ENCODE assay signal across 1 cellular context in the genomic region with DNA sequence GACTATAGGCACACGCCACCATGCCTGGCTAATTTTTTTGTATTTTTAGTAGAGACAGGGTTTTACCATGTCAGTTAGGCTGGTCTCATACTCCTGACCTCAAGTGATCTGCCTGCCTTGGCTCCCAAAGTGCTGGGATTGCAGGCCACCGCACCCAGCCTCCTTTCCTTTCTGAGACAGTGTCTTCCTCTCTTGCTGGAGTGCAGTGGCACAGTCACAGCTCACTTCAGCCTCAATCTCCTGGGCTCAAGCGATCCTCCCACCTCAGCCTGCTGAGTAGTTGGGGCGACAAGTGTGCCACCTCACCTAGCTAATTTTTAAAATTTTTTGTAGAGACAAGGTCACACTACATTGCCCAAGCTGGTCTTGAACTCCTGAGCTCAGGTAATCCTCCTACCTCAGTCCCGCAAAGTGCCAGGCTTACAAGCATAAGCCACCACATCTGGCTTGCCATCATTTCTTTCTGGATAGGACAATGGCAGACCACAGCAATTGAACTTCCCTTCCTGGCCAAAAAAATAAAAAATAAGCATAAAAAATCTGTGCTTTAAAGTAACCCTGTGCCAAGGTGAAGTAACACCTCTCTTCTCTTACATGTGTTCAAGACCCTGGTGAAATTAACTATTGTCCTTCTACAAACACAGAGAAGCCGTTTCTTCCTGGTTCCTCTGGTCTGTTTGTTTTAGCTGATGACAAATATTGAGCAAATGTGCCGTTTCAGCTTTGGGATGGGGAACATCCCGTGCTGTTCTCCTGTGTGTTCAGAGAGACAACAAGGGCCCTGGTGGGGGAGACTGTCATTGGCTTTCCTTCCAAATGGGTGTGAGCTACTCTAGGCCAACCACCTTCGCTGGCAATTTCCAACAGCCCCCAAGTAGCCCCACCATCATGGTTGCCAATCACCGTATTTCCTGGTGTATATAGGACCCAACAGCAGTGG.
A peak's percentile ranks its signal among the peaks of the same experiment; 100 is the strongest.
TF ChIP-seq lines count a peak whose summit lies in the region.

No MANE protein-coding gene starts in this region.

TF ChIP-seq in HepG2, 621 proteins besides CTCF, POLR2A, EP300 and RAD21 (continued from another document and continues in another):
- TF ChIP-seq, protein P1, sequence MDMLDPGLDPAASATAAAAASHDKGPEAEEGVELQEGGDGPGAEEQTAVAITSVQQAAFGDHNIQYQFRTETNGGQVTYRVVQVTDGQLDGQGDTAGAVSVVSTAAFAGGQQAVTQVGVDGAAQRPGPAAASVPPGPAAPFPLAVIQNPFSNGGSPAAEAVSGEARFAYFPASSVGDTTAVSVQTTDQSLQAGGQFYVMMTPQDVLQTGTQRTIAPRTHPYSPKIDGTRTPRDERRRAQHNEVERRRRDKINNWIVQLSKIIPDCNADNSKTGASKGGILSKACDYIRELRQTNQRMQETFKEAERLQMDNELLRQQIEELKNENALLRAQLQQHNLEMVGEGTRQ (IDR thresholded peaks at IDR 0.05; ENCODE audit: low read depth, low read length), result 0 out of 2 replicates have a peak, but pooled peaks have one; percentile 3
- TF ChIP-seq, protein P1 (CRISPR knock-in tag; IDR thresholded peaks at IDR 0.05; ENCODE audit: borderline replicate concordance), result no peak
- TF ChIP-seq GATAD2A (CRISPR knock-in tag; IDR thresholded peaks at IDR 0.05) (peak; percentile 95), ZBTB26 (CRISPR knock-in tag; IDR thresholded peaks at IDR 0.05; ENCODE audit: borderline replicate concordance) (peak; percentile 39; the same call in 1 of the 2 replicates), PATZ1 (CRISPR knock-in tag; IDR thresholded peaks at IDR 0.05) (peak; percentile 98), CHCHD3 (CRISPR knock-in tag; IDR thresholded peaks at IDR 0.05) (peak; percentile 68; the same call in 1 of the 2 replicates), ZNF83 (CRISPR knock-in tag; IDR thresholded peaks at IDR 0.05; ENCODE audit: borderline replicate concordance) (no peak), NKX3-1 (CRISPR knock-in tag; IDR thresholded peaks at IDR 0.05) (no peak), CENPX (CRISPR knock-in tag; IDR thresholded peaks at IDR 0.05) (no peak), TCF7 (IDR thresholded peaks at IDR 0.05; ENCODE audit: low read depth) (peak; percentile 58), HMGXB4 (CRISPR knock-in tag; IDR thresholded peaks at IDR 0.05; ENCODE audit: borderline replicate concordance in 1 of 2, low read depth in 1 of 2) (peak in 1 of 2 experiments; percentile 54; a peak in 2 of 4 replicates), IKZF4 (CRISPR knock-in tag; IDR thresholded peaks at IDR 0.05; ENCODE audit: borderline replicate concordance, low read depth, not compliant biosample characterization) (no peak), JDP2 (CRISPR knock-in tag; IDR thresholded peaks at IDR 0.05; ENCODE audit: borderline replicate concordance) (no peak), BHLHE40 (IDR thresholded peaks at IDR 0.05; ENCODE audit: low read length) (peak; percentile 87), ATF1 (CRISPR knock-in tag; IDR thresholded peaks at IDR 0.05) (no peak), TCF12 (IDR thresholded peaks at IDR 0.05) (no peak), TCF12 (CRISPR knock-in tag; IDR thresholded peaks at IDR 0.05) (no peak), PAWR (CRISPR knock-in tag; IDR thresholded peaks at IDR 0.05; ENCODE audit: borderline replicate concordance) (no peak), TARDBP (CRISPR knock-in tag; IDR thresholded peaks at IDR 0.05) (no peak), ZNF616 (CRISPR knock-in tag; IDR thresholded peaks at IDR 0.05; ENCODE audit: low read depth) (no peak), ARID4A (CRISPR knock-in tag; IDR thresholded peaks at IDR 0.05; ENCODE audit: borderline replicate concordance) (peak; percentile 67), SRF (IDR thresholded peaks at IDR 0.05; ENCODE audit: low read depth, low read length) (no peak; the same call in 1 of the 2 replicates)
- TF ChIP-seq, protein P2, sequence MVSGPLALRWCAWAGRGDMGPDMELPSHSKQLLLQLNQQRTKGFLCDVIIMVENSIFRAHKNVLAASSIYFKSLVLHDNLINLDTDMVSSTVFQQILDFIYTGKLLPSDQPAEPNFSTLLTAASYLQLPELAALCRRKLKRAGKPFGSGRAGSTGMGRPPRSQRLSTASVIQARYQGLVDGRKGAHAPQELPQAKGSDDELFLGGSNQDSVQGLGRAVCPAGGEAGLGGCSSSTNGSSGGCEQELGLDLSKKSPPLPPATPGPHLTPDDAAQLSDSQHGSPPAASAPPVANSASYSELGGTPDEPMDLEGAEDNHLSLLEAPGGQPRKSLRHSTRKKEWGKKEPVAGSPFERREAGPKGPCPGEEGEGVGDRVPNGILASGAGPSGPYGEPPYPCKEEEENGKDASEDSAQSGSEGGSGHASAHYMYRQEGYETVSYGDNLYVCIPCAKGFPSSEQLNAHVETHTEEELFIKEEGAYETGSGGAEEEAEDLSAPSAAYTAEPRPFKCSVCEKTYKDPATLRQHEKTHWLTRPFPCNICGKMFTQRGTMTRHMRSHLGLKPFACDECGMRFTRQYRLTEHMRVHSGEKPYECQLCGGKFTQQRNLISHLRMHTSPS (CRISPR knock-in tag; IDR thresholded peaks at IDR 0.05; ENCODE audit: low read depth), result peak; percentile 59; the same call in 1 of the 2 replicates
- TF ChIP-seq, protein P3, sequence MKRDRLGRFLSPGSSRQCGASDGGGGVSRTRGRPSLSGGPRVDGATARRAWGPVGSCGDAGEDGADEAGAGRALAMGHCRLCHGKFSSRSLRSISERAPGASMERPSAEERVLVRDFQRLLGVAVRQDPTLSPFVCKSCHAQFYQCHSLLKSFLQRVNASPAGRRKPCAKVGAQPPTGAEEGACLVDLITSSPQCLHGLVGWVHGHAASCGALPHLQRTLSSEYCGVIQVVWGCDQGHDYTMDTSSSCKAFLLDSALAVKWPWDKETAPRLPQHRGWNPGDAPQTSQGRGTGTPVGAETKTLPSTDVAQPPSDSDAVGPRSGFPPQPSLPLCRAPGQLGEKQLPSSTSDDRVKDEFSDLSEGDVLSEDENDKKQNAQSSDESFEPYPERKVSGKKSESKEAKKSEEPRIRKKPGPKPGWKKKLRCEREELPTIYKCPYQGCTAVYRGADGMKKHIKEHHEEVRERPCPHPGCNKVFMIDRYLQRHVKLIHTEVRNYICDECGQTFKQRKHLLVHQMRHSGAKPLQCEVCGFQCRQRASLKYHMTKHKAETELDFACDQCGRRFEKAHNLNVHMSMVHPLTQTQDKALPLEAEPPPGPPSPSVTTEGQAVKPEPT (CRISPR knock-in tag; IDR thresholded peaks at IDR 0.05; ENCODE audit: low read depth), result 0 out of 2 replicates have a peak, but pooled peaks have one; percentile 30
- TF ChIP-seq, protein P4, sequence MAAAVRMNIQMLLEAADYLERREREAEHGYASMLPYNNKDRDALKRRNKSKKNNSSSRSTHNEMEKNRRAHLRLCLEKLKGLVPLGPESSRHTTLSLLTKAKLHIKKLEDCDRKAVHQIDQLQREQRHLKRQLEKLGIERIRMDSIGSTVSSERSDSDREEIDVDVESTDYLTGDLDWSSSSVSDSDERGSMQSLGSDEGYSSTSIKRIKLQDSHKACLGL (CRISPR knock-in tag; IDR thresholded peaks at IDR 0.05), result 0 out of 2 replicates have a peak, but pooled peaks have one; percentile 54
- TF ChIP-seq, protein P5, sequence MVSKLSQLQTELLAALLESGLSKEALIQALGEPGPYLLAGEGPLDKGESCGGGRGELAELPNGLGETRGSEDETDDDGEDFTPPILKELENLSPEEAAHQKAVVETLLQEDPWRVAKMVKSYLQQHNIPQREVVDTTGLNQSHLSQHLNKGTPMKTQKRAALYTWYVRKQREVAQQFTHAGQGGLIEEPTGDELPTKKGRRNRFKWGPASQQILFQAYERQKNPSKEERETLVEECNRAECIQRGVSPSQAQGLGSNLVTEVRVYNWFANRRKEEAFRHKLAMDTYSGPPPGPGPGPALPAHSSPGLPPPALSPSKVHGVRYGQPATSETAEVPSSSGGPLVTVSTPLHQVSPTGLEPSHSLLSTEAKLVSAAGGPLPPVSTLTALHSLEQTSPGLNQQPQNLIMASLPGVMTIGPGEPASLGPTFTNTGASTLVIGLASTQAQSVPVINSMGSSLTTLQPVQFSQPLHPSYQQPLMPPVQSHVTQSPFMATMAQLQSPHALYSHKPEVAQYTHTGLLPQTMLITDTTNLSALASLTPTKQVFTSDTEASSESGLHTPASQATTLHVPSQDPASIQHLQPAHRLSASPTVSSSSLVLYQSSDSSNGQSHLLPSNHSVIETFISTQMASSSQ (IDR thresholded peaks at IDR 0.05; ENCODE audit: low read depth), result no peak
- TF ChIP-seq, protein P5 (CRISPR knock-in tag; IDR thresholded peaks at IDR 0.05; ENCODE audit: borderline replicate concordance), result peak; percentile 26; the same call in 1 of the 2 replicates
